In the genomic region with DNA sequence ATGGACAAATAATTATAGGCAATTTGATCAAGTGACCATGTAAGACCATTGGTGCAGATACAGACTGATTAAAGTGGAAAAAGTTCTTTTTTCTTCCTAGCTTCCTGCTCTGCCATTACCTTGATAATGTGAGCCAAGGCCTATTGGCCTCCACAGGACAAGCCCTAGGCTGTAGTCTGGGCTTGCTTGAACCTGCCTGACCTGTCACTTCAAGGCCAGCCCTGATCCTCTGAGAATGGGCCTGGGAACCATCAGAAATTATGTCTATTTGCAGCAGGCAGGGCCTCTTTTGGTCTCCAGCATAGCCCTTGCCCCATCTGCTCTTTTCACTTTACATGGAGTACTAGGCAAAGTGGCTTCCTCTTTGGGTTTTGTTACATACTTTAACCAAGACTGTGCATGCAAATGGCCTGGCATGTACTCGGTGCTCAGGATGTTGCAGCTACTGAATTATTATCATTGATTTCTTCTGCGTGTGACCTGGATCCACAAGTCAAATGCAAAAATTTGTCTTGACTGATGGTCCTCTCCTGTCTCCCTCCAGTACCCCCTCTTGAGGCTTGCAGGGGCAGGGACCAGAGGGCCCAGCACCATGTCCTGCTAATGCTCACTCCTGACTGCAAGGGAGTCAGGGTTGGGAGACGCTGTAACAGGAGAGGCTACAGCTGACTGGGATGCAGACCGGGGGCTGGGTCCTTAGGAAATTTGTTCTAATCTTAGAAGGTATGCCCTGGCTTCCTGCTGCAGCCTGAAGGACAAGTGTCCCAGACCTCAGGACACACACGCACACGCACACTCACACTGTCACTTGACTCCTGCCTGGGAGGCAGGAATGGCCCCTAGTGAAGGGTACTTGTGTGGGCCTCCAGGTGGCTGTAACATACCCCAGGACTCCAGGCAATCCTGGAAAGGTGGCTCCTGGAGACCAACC, we compare ENCODE assay signal across 10 cellular contexts.
DNase-seq lines count a peak whose midpoint lies in the region; ATAC-seq, FAIRE-seq and TF ChIP-seq lines count a peak whose summit lies in the region.
"Had no signal": no experiment of that assay in that cellular context is flagged by ENCODE, and none has a peak within 500 bp of the region (broad histone marks: within the 10 kb centered on the region; RNA-seq: fewer than 3 reads in every experiment).

No MANE protein-coding gene starts in this region.

- DNase-seq in DMS79 (lab: John Stamatoyannopoulos, UW): peak; percentile 54
- DNase-seq in epithelial cell of esophagus (ENCODE audit: low read depth): peak; percentile 11
- DNase-seq in NCI-H2196 treated with DMSO at 0.1 percent for 48 hours (lab: John Stamatoyannopoulos, UW; ENCODE audit: unreplicated experiment): no peak
- no peak for DNase-seq in D721Med (ENCODE audit: insufficient read length, low spot score)
- DNase-seq in NCI-H524 treated with DMSO at 0.1 percent for 48 hours (lab: John Stamatoyannopoulos, UW): no peak
- DNase-seq in T-helper 9 cell: no peak

- TF ChIP-seq CTCF in epithelial cell of esophagus (IDR thresholded peaks at IDR 0.05; ENCODE audit: insufficient read depth, low read depth, low read length, missing control alignments) (no peak), D721Med (IDR thresholded peaks at IDR 0.05; ENCODE audit: insufficient read depth, missing control alignments) (no peak)

- no peak for FAIRE-seq in D721Med (lab: Jason Lieb, UNC)

- no peak overlapping the region for H3K4me3 ChIP-seq in epithelial cell of esophagus (ENCODE audit: low read length)
- H3K4me3 ChIP-seq: SJSA1, thoracic aorta had no signal

- ATAC-seq in GM19395 (IDR thresholded peaks at IDR 0.05; ENCODE audit: unreplicated experiment): peak; percentile 61
- ATAC-seq in HG03342 (IDR thresholded peaks at IDR 0.05; ENCODE audit: unreplicated experiment): peak; percentile 50

Comparison
In these comparisons a context has a peak if more than half of its experiments do, and no peak if none do; other contexts are left out.
1. DNase-seq: peak in DMS79 (single experiment) and epithelial cell of esophagus (single experiment); none in NCI-H2196 treated with DMSO at 0.1 percent for 48 hours (single experiment), D721Med (single experiment), NCI-H524 treated with DMSO at 0.1 percent for 48 hours (single experiment) and T-helper 9 cell (single experiment).